ENCODE assay signal across 14 cellular contexts in the genomic region with DNA sequence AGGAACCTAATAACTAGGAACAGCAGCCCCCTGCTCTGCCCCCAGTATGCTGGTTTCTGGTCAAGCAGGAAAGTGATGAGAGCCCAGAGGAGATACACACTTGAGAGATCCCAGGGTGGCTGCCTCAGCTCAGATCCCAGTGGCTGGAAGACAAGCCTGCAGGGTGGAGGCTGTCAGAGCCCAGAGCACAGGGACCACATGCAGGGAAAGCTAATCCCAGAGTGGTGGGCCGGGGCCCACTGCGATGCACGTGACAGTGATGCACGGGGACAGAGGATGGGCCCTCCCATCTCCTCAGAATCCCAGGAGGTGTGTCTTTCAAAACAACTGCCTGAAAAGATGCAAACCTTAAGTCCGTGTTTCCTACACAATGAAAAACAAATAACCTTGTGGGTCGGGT. TPM values are rescaled to one million over a fixed set of nuclear protein-coding genes. Genes with fewer than 3 reads are reported as not detected.
A peak's percentile ranks its signal among the peaks of the same experiment; 100 is the strongest.
DNase-seq lines count a peak whose midpoint lies in the region; ATAC-seq and TF ChIP-seq lines count a peak whose summit lies in the region.
"Had no signal": no experiment of that assay in that cellular context is flagged by ENCODE, and none has a peak within 500 bp of the region (broad histone marks: within the 10 kb centered on the region; RNA-seq: fewer than 3 reads in every experiment).

No MANE protein-coding gene starts in this region.

- H3K36me3 ChIP-seq in BLaER1, result no peaks in the 10 kb centered on the region
- H3K36me3 ChIP-seq in GM23338 (ENCODE audit: insufficient read depth), result no peaks in the 10 kb centered on the region
- no peaks in the 10 kb centered on the region for H3K36me3 ChIP-seq in endodermal cell (ENCODE audit: control insufficient read depth, insufficient read depth, low read length)

- H3K9me3 ChIP-seq in BLaER1 (no peaks in the 10 kb centered on the region), endodermal cell (ENCODE audit: control insufficient read depth, low read length) (no peaks in the 10 kb centered on the region)
- H3K9me3 ChIP-seq: Caco-2 had no signal

- peak overlapping the region; percentile 81 for H3K4me2 ChIP-seq in BLaER1
- H3K4me2 ChIP-seq in GM23338, result no peak overlapping the region

- H3K27ac Mint-ChIP-seq in GM23338, result no peak overlapping the region
- H3K27ac Mint-ChIP-seq in endodermal cell, result no peak overlapping the region
- H3K27ac Mint-ChIP-seq: B cell; CD4-positive, alpha-beta T cell; H9 had no signal

- H3K9me2 ChIP-seq in GM23338 (ENCODE audit: insufficient read depth), result no peaks in the 10 kb centered on the region

- H3K4me1 Mint-ChIP-seq in GM23338, result peaks cover 24% of the 10 kb centered on the region
- H3K4me1 Mint-ChIP-seq in endodermal cell, result peaks cover 8% of the 10 kb centered on the region

- H3K36me3 Mint-ChIP-seq in GM23338 (ENCODE audit: low read depth), result no peaks in the 10 kb centered on the region
- H3K36me3 Mint-ChIP-seq in endodermal cell (ENCODE audit: low read depth), result no peaks in the 10 kb centered on the region

- peak; percentile 21; the same call in 2 of the 3 replicates for ATAC-seq in GM23338
- no peak for ATAC-seq in GM18867 (IDR thresholded peaks at IDR 0.05; ENCODE audit: unreplicated experiment)
- ATAC-seq in foreskin keratinocyte, result no peak
- ATAC-seq in GM21723 (IDR thresholded peaks at IDR 0.05; ENCODE audit: unreplicated experiment), result no peak

- H2AFZ ChIP-seq in GM23338, result no peak overlapping the region

- H3K79me2 ChIP-seq in GM23338 (replicated peaks; ENCODE audit: insufficient read depth), result no peaks in the 10 kb centered on the region

- H3K9me3 Mint-ChIP-seq in GM23338 (no peaks in the 10 kb centered on the region), endodermal cell (no peaks in the 10 kb centered on the region)
- H3K9me3 Mint-ChIP-seq: CD4-positive, alpha-beta T cell; H9 had no signal

- no peak for DNase-seq in GM23338 (ENCODE audit: low spot score)
- DNase-seq in endodermal cell, result peak; percentile 55
- peak; percentile 64 for DNase-seq in mesenteric fat pad (ENCODE audit: low spot score)
- no peak for DNase-seq in foreskin keratinocyte
- no peak for DNase-seq in activated CD4-positive, CD25-positive, alpha-beta regulatory T cell (lab: John Stamatoyannopoulos, UW)
- DNase-seq: Caco-2; CD4-positive, alpha-beta T cell; H9 had no signal

- H3K27me3 ChIP-seq in BLaER1 (no peaks in the 10 kb centered on the region), GM23338 (ENCODE audit: insufficient read depth) (no peaks in the 10 kb centered on the region), endodermal cell (ENCODE audit: control insufficient read depth, insufficient read depth, low read length, poor library complexity, severe bottlenecking) (no peaks in the 10 kb centered on the region), foreskin keratinocyte (no peaks in the 10 kb centered on the region)

- H3F3A ChIP-seq in GM23338 (replicated peaks; ENCODE audit: low read depth), result no peaks in the 10 kb centered on the region

- H3K4me3 ChIP-seq in BLaER1, result no peak overlapping the region
- H3K4me3 ChIP-seq in GM23338, result no peak overlapping the region
- no peak overlapping the region for H3K4me3 ChIP-seq in endodermal cell (ENCODE audit: low read length)

- H3K27ac ChIP-seq in BLaER1 (no peak overlapping the region), GM23338 (ENCODE audit: low read depth) (no peak overlapping the region), endodermal cell (ENCODE audit: low read depth, low read length) (no peak overlapping the region), foreskin keratinocyte (no peak overlapping the region)
- H3K27ac ChIP-seq: C4-2B, HL-60 had no signal

- WGBS in endodermal cell (ENCODE audit: insufficient coverage in 1 of 2, insufficient read length in 1 of 2), 2 experiments, result 70 to 76% methylated on average over 6 of the region's 6 CpGs

- H3K4me3 Mint-ChIP-seq in GM23338 (no peak overlapping the region), endodermal cell (no peak overlapping the region)
- H3K4me3 Mint-ChIP-seq: B cell; CD4-positive, alpha-beta T cell; H9 had no signal

- H4K20me1 ChIP-seq in BLaER1, result peaks cover 12% of the 10 kb centered on the region; the same call in 1 of the 2 replicates
- no peaks in the 10 kb centered on the region for H4K20me1 ChIP-seq in GM23338 (replicated peaks; ENCODE audit: insufficient read depth)

- H3K4me1 ChIP-seq in BLaER1 (peaks cover 83% of the 10 kb centered on the region), GM23338 (ENCODE audit: insufficient read depth) (no peaks in the 10 kb centered on the region), endodermal cell (ENCODE audit: control insufficient read depth, insufficient read depth, low read length) (no peaks in the 10 kb centered on the region), foreskin keratinocyte (no peaks in the 10 kb centered on the region)
- H3K4me1 ChIP-seq: Caco-2 had no signal

- TF ChIP-seq CTCF in GM23338 (conservative IDR thresholded peaks at IDR 0.05; ENCODE audit: low read depth in 2 of 2) (no peak), endodermal cell (conservative IDR thresholded peaks at IDR 0.05) (no peak), foreskin keratinocyte (conservative IDR thresholded peaks at IDR 0.05) (no peak)

- peaks cover 13% of the 10 kb centered on the region for H3K27me3 Mint-ChIP-seq in GM23338 (ENCODE audit: insufficient read depth, low read depth, poor library complexity)
- peaks cover 7% of the 10 kb centered on the region for H3K27me3 Mint-ChIP-seq in endodermal cell (ENCODE audit: insufficient read depth)

- H3K9ac ChIP-seq in BLaER1, result no peak overlapping the region
- no peak overlapping the region for H3K9ac ChIP-seq in endodermal cell (ENCODE audit: extremely low read depth, low read length, poor library complexity, severe bottlenecking)

TF ChIP-seq in GM23338, 12 proteins besides CTCF, POLR2A, EP300 and RAD21:
- TF ChIP-seq EZH2phosphoT487 (IDR thresholded peaks at IDR 0.05; ENCODE audit: unreplicated experiment), result no peak

RNA-seq across cellular contexts. Expression of a gene that starts 29.1 kb away (rescaled TPM):
- total RNA-seq in GM23338 (2014; rRNA removed; shearing (Covaris generic)), result 143 and 146 TPM in 2 replicates
- polyA plus RNA-seq in GM23338 (2016; fragmentation: Nextera tagmentation; extraction: Ambion mirVana) (52.7 and 53.6 TPM in 2 replicates), foreskin keratinocyte (not detected in 2 replicates)
- total RNA-seq in endodermal cell (10 to 100 TPM; 40.0 to 64.9 TPM), mesenteric fat pad (0.16 TPM), foreskin keratinocyte (not detected in 2 replicates)
- polyA plus RNA-seq in endodermal cell (2013, experiment 1 of 2), result 137 TPM
- 115 TPM for polyA plus RNA-seq in endodermal cell (2013, experiment 2 of 2)
- total RNA-seq: B cell; Caco-2; CD4-positive, alpha-beta T cell had no signal

Comparison
In these comparisons a context has a peak if more than half of its experiments do, and no peak if none do; other contexts are left out.
1. DNase-seq: peak in endodermal cell (single experiment) and mesenteric fat pad (single experiment); none in GM23338 (single experiment), foreskin keratinocyte (0 of 2) and activated CD4-positive, CD25-positive, alpha-beta regulatory T cell (0 of 4).
2. RNA of a gene that starts 29.1 kb away (total RNA-seq): 143 to 146 TPM in GM23338 and 40.0 to 64.9 TPM in endodermal cell; 0.16 TPM in mesenteric fat pad (single experiment) and not detected in foreskin keratinocyte; every median in the first group is over 10 times any median in the second.